6 cellular contexts compared by ENCODE assay signal in the genomic region with DNA sequence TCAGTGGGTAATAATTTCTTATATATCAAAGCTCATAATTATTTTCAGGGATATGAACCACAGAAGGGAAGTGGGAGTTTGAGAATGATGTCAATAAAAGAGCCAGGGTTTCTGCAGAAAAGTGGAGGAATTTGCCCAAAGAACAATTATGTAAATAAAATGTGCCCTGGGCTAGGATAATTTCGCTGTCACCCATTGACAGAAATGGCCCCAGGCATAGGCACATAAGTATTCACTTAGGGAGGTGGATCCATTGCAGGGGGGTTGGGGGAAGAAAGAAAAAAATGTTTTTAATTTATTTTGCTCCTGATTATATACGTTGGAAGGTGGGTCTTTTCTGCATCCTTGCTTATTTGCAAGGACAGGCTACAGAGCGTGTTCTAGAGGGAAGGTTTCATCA.
"Had no signal": no experiment of that assay in that cellular context is flagged by ENCODE, and none has a peak within 500 bp of the region (broad histone marks: within the 10 kb centered on the region; RNA-seq: fewer than 3 reads in every experiment).

No MANE protein-coding gene starts in this region.

- ATAC-seq: K562 had no signal

- H3K9ac ChIP-seq: GM23248 had no signal

- H3K4me3 ChIP-seq: GM23248, K562 had no signal

- DNase-seq: GM23248, GOT3, H7, HCEC 1CT, IMR-90 had no signal

- H3K27ac ChIP-seq: GM23248 had no signal
